ENCODE assay signal across 21 cellular contexts in the genomic region with DNA sequence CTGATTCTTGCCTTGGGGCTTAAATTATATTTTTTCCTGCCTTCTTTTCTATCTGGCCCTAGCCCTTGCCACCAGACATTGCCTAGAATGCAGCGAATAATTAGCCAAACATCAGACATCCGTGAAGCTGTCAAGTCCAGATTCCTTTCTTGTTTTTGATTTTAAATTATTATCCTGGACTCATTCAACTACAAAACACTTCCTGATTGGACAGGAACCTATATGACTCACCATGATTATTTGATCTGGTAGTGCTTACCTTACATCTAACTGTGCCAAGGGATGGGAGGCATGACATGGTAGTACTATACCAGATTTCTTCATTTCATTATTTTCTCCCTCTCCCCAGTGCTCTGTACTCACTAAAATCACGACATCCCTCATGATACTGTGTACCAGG.
"Had no signal": no experiment of that assay in that cellular context is flagged by ENCODE, and none has a peak within 500 bp of the region (broad histone marks: within the 10 kb centered on the region; RNA-seq: fewer than 3 reads in every experiment).

No MANE protein-coding gene starts in this region.

- H3K27me3 ChIP-seq: esophagus squamous epithelium, gastroesophageal sphincter, testis, tibial nerve, upper lobe of right lung, vagina had no signal

- H3K27ac ChIP-seq: coronary artery, epithelial cell of prostate, esophagus squamous epithelium, gastroesophageal sphincter, psoas muscle, testis, tibial nerve, upper lobe of right lung, vagina had no signal

- H3K4me1 Mint-ChIP-seq: naive thymus-derived CD4-positive, alpha-beta T cell; stimulated activated naive CD8-positive, alpha-beta T cell treated with anti-CD3 and anti-CD28 coated beads, Interleukin-15, amount 100 ng/mL, for 72 hours had no signal

- H3K36me3 ChIP-seq: esophagus squamous epithelium, gastroesophageal sphincter, tibial nerve, upper lobe of right lung, vagina had no signal

- H3K4me3 ChIP-seq: coronary artery, esophagus squamous epithelium, gastroesophageal sphincter, psoas muscle, testis, tibial nerve, upper lobe of right lung, vagina had no signal

- ATAC-seq: gastroesophageal sphincter; naive thymus-derived CD4-positive, alpha-beta T cell; psoas muscle; sciatic nerve; stimulated activated naive B cell treated with anti-CD40 and anti-IgM and Interleukin-4, amounts not matched to agents 10 μg/mL and 1 μg/mL and 100 μg/mL, for 72 hours; stimulated activated naive CD8-positive, alpha-beta T cell treated with anti-CD3 and anti-CD28 coated beads, Interleukin-15, amount 100 ng/mL, for 72 hours; upper lobe of right lung had no signal

- H3K36me3 Mint-ChIP-seq: stimulated activated naive B cell treated with anti-CD40 and anti-IgM and Interleukin-4, amounts not matched to agents 10 μg/mL and 1 μg/mL and 100 μg/mL, for 72 hours had no signal

- H3K27ac Mint-ChIP-seq: naive thymus-derived CD4-positive, alpha-beta T cell; nephron progenitor cell; stimulated activated naive B cell treated with anti-CD40 and anti-IgM and Interleukin-4, amounts not matched to agents 10 μg/mL and 1 μg/mL and 100 μg/mL, for 72 hours; stimulated activated naive CD8-positive, alpha-beta T cell treated with anti-CD3 and anti-CD28 coated beads, Interleukin-15, amount 100 ng/mL, for 72 hours had no signal

- H3K4me1 ChIP-seq: esophagus squamous epithelium, gastroesophageal sphincter, psoas muscle, testis, tibial nerve, upper lobe of right lung, vagina had no signal

- DNase-seq: effector memory CD4-positive, alpha-beta T cell; esophagus squamous epithelium; foreskin fibroblast; kidney; mesendoderm; naive thymus-derived CD4-positive, alpha-beta T cell; nephron progenitor cell; psoas muscle; stimulated activated CD4-positive, alpha-beta T cell treated with anti-CD3 and anti-CD28 coated beads, Interleukin-2, amount 100 ng/mL, for 24 hours; stimulated activated CD4-positive, alpha-beta T cell treated with anti-CD3 and anti-CD28 coated beads, Interleukin-4, amount 100 ng/mL, for 4 hours; stimulated activated naive B cell treated with anti-CD40 and anti-IgM and Interleukin-4, amounts not matched to agents 10 μg/mL and 1 μg/mL and 100 μg/mL, for 72 hours; stimulated activated naive CD8-positive, alpha-beta T cell treated with anti-CD3 and anti-CD28 coated beads, Interleukin-15, amount 100 ng/mL, for 72 hours; testis; upper lobe of right lung had no signal

- H3K9me3 Mint-ChIP-seq: nephron progenitor cell had no signal

- H3K4me3 Mint-ChIP-seq: naive thymus-derived CD4-positive, alpha-beta T cell; nephron progenitor cell; stimulated activated naive B cell treated with anti-CD40 and anti-IgM and Interleukin-4, amounts not matched to agents 10 μg/mL and 1 μg/mL and 100 μg/mL, for 72 hours; stimulated activated naive CD8-positive, alpha-beta T cell treated with anti-CD3 and anti-CD28 coated beads, Interleukin-15, amount 100 ng/mL, for 72 hours had no signal

- FAIRE-seq: endometrium, kidney had no signal

- H3K27me3 Mint-ChIP-seq: stimulated activated naive B cell treated with anti-CD40 and anti-IgM and Interleukin-4, amounts not matched to agents 10 μg/mL and 1 μg/mL and 100 μg/mL, for 72 hours; stimulated activated naive CD8-positive, alpha-beta T cell treated with anti-CD3 and anti-CD28 coated beads, Interleukin-15, amount 100 ng/mL, for 72 hours had no signal

- H3K9me3 ChIP-seq: esophagus squamous epithelium, gastroesophageal sphincter, psoas muscle, testis, tibial nerve, upper lobe of right lung, vagina had no signal
